ENCODE assay signal across 11 cellular contexts in the genomic region with DNA sequence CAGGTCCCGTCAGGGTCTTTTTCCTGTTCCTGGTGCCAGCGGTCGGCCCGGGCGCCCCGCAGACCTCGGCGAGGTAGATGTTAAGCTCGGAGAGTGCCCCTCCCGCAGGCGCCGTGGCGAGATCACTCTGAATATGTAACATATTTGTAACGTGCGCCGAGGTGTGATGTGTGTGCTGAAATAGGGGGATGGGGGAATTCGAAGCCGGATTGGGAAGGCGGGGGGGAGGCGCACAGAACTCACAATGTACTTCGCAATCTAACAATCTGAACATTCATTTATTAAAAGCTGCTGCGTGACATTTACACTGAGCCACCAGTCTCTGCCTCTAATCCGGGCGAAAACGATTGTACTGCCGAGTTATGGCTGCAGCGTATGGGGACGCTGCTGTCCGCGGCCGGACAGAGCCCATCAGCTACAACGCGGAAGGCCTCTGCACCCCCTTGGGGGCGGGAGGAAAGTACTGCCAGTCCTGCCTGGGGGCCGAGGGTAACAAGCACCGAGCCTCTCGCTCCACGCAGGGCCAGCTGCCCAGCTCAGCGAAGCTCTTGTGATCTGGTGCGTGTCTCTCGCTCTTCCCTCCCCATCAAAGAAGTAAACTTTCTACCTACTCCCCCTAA. TPM values are rescaled to one million over a fixed set of nuclear protein-coding genes. Genes with fewer than 3 reads are reported as not detected.
DNase-seq lines count a peak whose midpoint lies in the region; ATAC-seq, FAIRE-seq and TF ChIP-seq lines count a peak whose summit lies in the region.
"Had no signal": no experiment of that assay in that cellular context is flagged by ENCODE, and none has a peak within 500 bp of the region (broad histone marks: within the 10 kb centered on the region; RNA-seq: fewer than 3 reads in every experiment).

No MANE protein-coding gene starts in this region.

- no peak overlapping the region for H2BK12ac ChIP-seq in mesenchymal stem cell (ENCODE audit: low read length in 2 of 2)

- H3K4me1 Mint-ChIP-seq in activated T-cell treated with anti-CD3 and anti-CD28 coated beads, Interleukin-2, amount 50 U/mL, for 24 hours (ENCODE audit: low read depth), result peaks cover 60% of the 10 kb centered on the region

- peaks cover 92 to 99% of the 10 kb centered on the region in 2 experiments for H3K27me3 ChIP-seq in mesenchymal stem cell (ENCODE audit: control insufficient read depth in 1 of 2, insufficient read depth in 1 of 2, low read length in 2 of 2)
- peaks cover 70% of the 10 kb centered on the region for H3K27me3 ChIP-seq in thoracic aorta (replicated peaks; ENCODE audit: insufficient read depth)

- H3K27ac ChIP-seq in mesenchymal stem cell (ENCODE audit: low read length, poor library complexity, severe bottlenecking) (no peak overlapping the region), thoracic aorta (no peak overlapping the region)
- H3K27ac ChIP-seq: C4-2B, HL-60 had no signal

- H2BK15ac ChIP-seq in mesenchymal stem cell (ENCODE audit: low read depth, poor library complexity, severe bottlenecking), result no peak overlapping the region

- no peak for ATAC-seq in thoracic aorta (ENCODE audit: insufficient number of reproducible peaks, low FRiP score, low read depth)

- no peak overlapping the region for H2AFZ ChIP-seq in mesenchymal stem cell (ENCODE audit: low read depth, low read length)

- peak overlapping the region; percentile 70 for H3K4me2 ChIP-seq in mesenchymal stem cell (ENCODE audit: low read length, poor library complexity, severe bottlenecking)

- H2BK5ac ChIP-seq in mesenchymal stem cell (ENCODE audit: low read depth, low read length, poor library complexity, severe bottlenecking), result no peak overlapping the region

- no peak for FAIRE-seq in urothelium cell line (lab: Jason Lieb, UNC)

- H3K36me3 Mint-ChIP-seq in activated T-cell treated with anti-CD3 and anti-CD28 coated beads, Interleukin-2, amount 50 U/mL, for 24 hours (ENCODE audit: low read depth), result no peaks in the 10 kb centered on the region

- no peak overlapping the region for H4K91ac ChIP-seq in mesenchymal stem cell (ENCODE audit: low read length)

- peak overlapping the region; percentile 40 for H3K27ac Mint-ChIP-seq in activated T-cell treated with anti-CD3 and anti-CD28 coated beads, Interleukin-2, amount 50 U/mL, for 24 hours

- peak overlapping the region; percentile 30 for H3K4me3 Mint-ChIP-seq in activated T-cell treated with anti-CD3 and anti-CD28 coated beads, Interleukin-2, amount 50 U/mL, for 24 hours

- H3K9ac ChIP-seq in mesenchymal stem cell (ENCODE audit: low read length), result peak overlapping the region; percentile 22

- H3K23ac ChIP-seq in mesenchymal stem cell (ENCODE audit: low read length in 2 of 2), result peak overlapping the region in 1 of 2 experiments; percentile 34

- 1% methylated on average over 32 of the region's 41 CpGs for WGBS in mesenchymal stem cell

- H4K8ac ChIP-seq in mesenchymal stem cell (ENCODE audit: low read length), result no peak overlapping the region

- H3K18ac ChIP-seq in mesenchymal stem cell (ENCODE audit: low read depth in 1 of 2, low read length in 2 of 2), result no peak overlapping the region

- peaks cover 27% of the 10 kb centered on the region for H3K4me1 ChIP-seq in mesenchymal stem cell (ENCODE audit: control insufficient read depth, insufficient read depth, low read depth, low read length)
- H3K4me1 ChIP-seq in thoracic aorta (ENCODE audit: control insufficient read depth in 1 of 2, low read depth in 2 of 2), result peaks cover 12 to 43% of the 10 kb centered on the region in 2 donors

- peak overlapping the region; percentile 34 to 73 for H3K4me3 ChIP-seq in mesenchymal stem cell (ENCODE audit: insufficient read depth in 1 of 2, low read depth in 1 of 2, low read length in 2 of 2)
- H3K4me3 ChIP-seq in thoracic aorta, result peak overlapping the region; percentile 48

- peaks cover 95% of the 10 kb centered on the region for H3K27me3 Mint-ChIP-seq in activated T-cell treated with anti-CD3 and anti-CD28 coated beads, Interleukin-2, amount 50 U/mL, for 24 hours

- no peak overlapping the region for H3K14ac ChIP-seq in mesenchymal stem cell (ENCODE audit: low read length in 2 of 2)

- H3K36me3 ChIP-seq in mesenchymal stem cell (ENCODE audit: control insufficient read depth in 1 of 2, insufficient read depth in 2 of 2, low read depth in 1 of 2, low read length in 2 of 2) (no peaks in the 10 kb centered on the region), thoracic aorta (no peaks in the 10 kb centered on the region)

- H3K9me3 Mint-ChIP-seq in activated T-cell treated with anti-CD3 and anti-CD28 coated beads, Interleukin-2, amount 50 U/mL, for 24 hours, result peaks cover 6% of the 10 kb centered on the region

- H2BK120ac ChIP-seq in mesenchymal stem cell (ENCODE audit: low read depth, low read length), result no peak overlapping the region

- TF ChIP-seq CTCF in thoracic aorta (IDR thresholded peaks at IDR 0.05), result no peak

- no peak overlapping the region for H2AK5ac ChIP-seq in mesenchymal stem cell (ENCODE audit: low read length, severe bottlenecking)

- peak; percentile 38 for DNase-seq in activated T-cell treated with anti-CD3 and anti-CD28 coated beads, Interleukin-2, amount 50 U/mL, for 24 hours
- DNase-seq in activated T-cell treated with anti-CD3 and anti-CD28 coated beads, Interleukin-2, amount 50 U/mL, for 1 hour, result no peak
- peak; percentile 32 for DNase-seq in astrocyte of the hippocampus (ENCODE audit: low read depth, low spot score)
- DNase-seq in mesenchymal stem cell, result peak; percentile 20
- no peak for DNase-seq in thoracic aorta (ENCODE audit: low spot score)
- DNase-seq in urothelium cell line (ENCODE audit: low spot score), result no peak
- DNase-seq in SKM-1 (lab: John Stamatoyannopoulos, UW; ENCODE audit: unreplicated experiment), result no peak
- no peak for DNase-seq in activated CD4-positive, CD25-positive, alpha-beta regulatory T cell treated with anti-CD3 and anti-CD28 coated beads, Interleukin-2, amount 50 U/mL, for 72 hours
- DNase-seq: activated CD8-positive, alpha-beta memory T cell treated with anti-CD3 and anti-CD28 coated beads for 24 hours had no signal

- H3K9me3 ChIP-seq in mesenchymal stem cell (ENCODE audit: control insufficient read depth, low read length) (no peaks in the 10 kb centered on the region), thoracic aorta (no peaks in the 10 kb centered on the region)

- H3K4ac ChIP-seq in mesenchymal stem cell (ENCODE audit: low read depth in 1 of 2, low read length in 2 of 2), result no peak overlapping the region

- no peaks in the 10 kb centered on the region for H3K79me1 ChIP-seq in mesenchymal stem cell (replicated peaks; ENCODE audit: low read length, poor library complexity, severe bottlenecking)

RNA-seq across cellular contexts. Expression of gene BARHL2, which starts 8.3 kb away (rescaled TPM):
- polyA plus RNA-seq in mesenchymal stem cell (2013, experiment 1 of 2), result not detected
- not detected for polyA plus RNA-seq in mesenchymal stem cell (2013, experiment 2 of 2)
- not detected for total RNA-seq in thoracic aorta

Comparison
In these comparisons a context has a peak if more than half of its experiments do, and no peak if none do; other contexts are left out.
1. DNase-seq: peak in activated T-cell treated with anti-CD3 and anti-CD28 coated beads, Interleukin-2, amount 50 U/mL, for 24 hours (single experiment), astrocyte of the hippocampus (single experiment) and mesenchymal stem cell (single experiment); none in activated T-cell treated with anti-CD3 and anti-CD28 coated beads, Interleukin-2, amount 50 U/mL, for 1 hour (single experiment), thoracic aorta (single experiment), urothelium cell line (single experiment), SKM-1 (single experiment) and activated CD4-positive, CD25-positive, alpha-beta regulatory T cell treated with anti-CD3 and anti-CD28 coated beads, Interleukin-2, amount 50 U/mL, for 72 hours (single experiment).